8 cellular contexts compared by ENCODE assay signal in genomic region chr6:166957805-166958076, GRCh38. TPM values are rescaled to one million over a fixed set of nuclear protein-coding genes. Genes with fewer than 3 reads are reported as not detected.
DNase-seq lines count a peak whose midpoint lies in the region; ATAC-seq and TF ChIP-seq lines count a peak whose summit lies in the region.

No MANE protein-coding gene starts in this region.

- no peak overlapping the region for H3K14ac ChIP-seq in mesenchymal stem cell (ENCODE audit: low read length in 2 of 2)

- H2AFZ ChIP-seq in mesenchymal stem cell (ENCODE audit: low read depth, low read length) = no peak overlapping the region

- no peaks in the 10 kb centered on the region for H3K27me3 ChIP-seq in heart left ventricle
- no peaks in the 10 kb centered on the region for H3K27me3 ChIP-seq in mesenchymal stem cell (ENCODE audit: control insufficient read depth in 1 of 2, insufficient read depth in 1 of 2, low read length in 2 of 2)
- H3K27me3 ChIP-seq in transverse colon = no peaks in the 10 kb centered on the region

- no peak for TF ChIP-seq POLR2A in heart left ventricle (IDR thresholded peaks at IDR 0.05)
- no peak for TF ChIP-seq POLR2A in transverse colon (IDR thresholded peaks at IDR 0.05)

- H3K4me1 ChIP-seq in heart left ventricle (peaks cover 0 to 51% (median 12%) of the 10 kb centered on the region in 12 donors), mesenchymal stem cell (ENCODE audit: control insufficient read depth, insufficient read depth, low read depth, low read length) (peaks cover 26% of the 10 kb centered on the region), transverse colon (peaks cover 4 to 39% (median 21%) of the 10 kb centered on the region in 4 donors)

- peak overlapping the region in 10 of 12 donors; percentile 73 to 98 (median 84) for H3K27ac ChIP-seq in heart left ventricle
- H3K27ac ChIP-seq in mesenchymal stem cell (ENCODE audit: low read length, poor library complexity, severe bottlenecking) = peak overlapping the region; percentile 82
- peak overlapping the region; percentile 94 to 98 (median 97) for H3K27ac ChIP-seq in transverse colon

- no peak overlapping the region for H3K23ac ChIP-seq in mesenchymal stem cell (ENCODE audit: low read length in 2 of 2)

- H2BK120ac ChIP-seq in mesenchymal stem cell (ENCODE audit: low read depth, low read length) = peak overlapping the region; percentile 50

- H2AK5ac ChIP-seq in mesenchymal stem cell (ENCODE audit: low read length, severe bottlenecking) = peak overlapping the region; percentile 53

- peak overlapping the region; percentile 58 for H2BK5ac ChIP-seq in mesenchymal stem cell (ENCODE audit: low read depth, low read length, poor library complexity, severe bottlenecking)

- H3K27ac Mint-ChIP-seq in activated naive CD8-positive, alpha-beta T cell = peak overlapping the region; percentile 97

- peak overlapping the region in 1 of 2 experiments; percentile 70 for H3K18ac ChIP-seq in mesenchymal stem cell (ENCODE audit: low read depth in 1 of 2, low read length in 2 of 2)

- H3K79me1 ChIP-seq in mesenchymal stem cell (replicated peaks; ENCODE audit: low read length, poor library complexity, severe bottlenecking) = peaks cover 12% of the 10 kb centered on the region

- peak overlapping the region; percentile 78 for H3K4me2 ChIP-seq in mesenchymal stem cell (ENCODE audit: low read length, poor library complexity, severe bottlenecking)

- H3K4ac ChIP-seq in mesenchymal stem cell (ENCODE audit: low read depth in 1 of 2, low read length in 2 of 2) = no peak overlapping the region

- TF ChIP-seq CTCF in heart left ventricle (IDR thresholded peaks at IDR 0.05) (no peak), transverse colon (IDR thresholded peaks at IDR 0.05) (no peak)

- no peaks in the 10 kb centered on the region for H3K27me3 Mint-ChIP-seq in activated naive CD8-positive, alpha-beta T cell

- no peak for DNase-seq in heart left ventricle
- no peak for DNase-seq in left ventricle myocardium superior
- no peak for DNase-seq in mesenchymal stem cell
- DNase-seq in transverse colon = no peak
- no peak for DNase-seq in NCI-H2227 (lab: John Stamatoyannopoulos, UW; ENCODE audit: unreplicated experiment)
- DNase-seq in NK-92 (lab: John Stamatoyannopoulos, UW; ENCODE audit: unreplicated experiment) = no peak

- H4K8ac ChIP-seq in mesenchymal stem cell (ENCODE audit: low read length) = no peak overlapping the region

- H4K91ac ChIP-seq in mesenchymal stem cell (ENCODE audit: low read length) = no peak overlapping the region

- H3K4me3 ChIP-seq in heart left ventricle (peak overlapping the region in 4 of 12 donors; percentile 69 to 98 (median 86)), mesenchymal stem cell (ENCODE audit: insufficient read depth in 1 of 2, low read depth in 1 of 2, low read length in 2 of 2) (no peak overlapping the region), transverse colon (peak overlapping the region in 1 of 4 donors; percentile 92)

- H3K36me3 ChIP-seq in heart left ventricle (no peaks in the 10 kb centered on the region), mesenchymal stem cell (ENCODE audit: control insufficient read depth in 1 of 2, insufficient read depth in 2 of 2, low read depth in 1 of 2, low read length in 2 of 2) (no peaks in the 10 kb centered on the region), transverse colon (no peaks in the 10 kb centered on the region)

- H3K9ac ChIP-seq in mesenchymal stem cell (ENCODE audit: low read length) = no peak overlapping the region

- in situ Hi-C loops in transverse colon (cut with MboI; ENCODE audit: low pct_ligation_motif_present in 1 of 4, low pct_unique_long_range_greater_than_20kb in 1 of 4, low sequenced_read_pairs in 3 of 4) = no loop called here

- 90 to 93% (median 91%) methylated on average over 5 of the region's 5 CpGs for WGBS in heart left ventricle, 4 donors
- 75% methylated on average over 5 of the region's 5 CpGs for WGBS in mesenchymal stem cell
- WGBS in transverse colon (ENCODE audit: low coverage in 1 of 2), 2 donors = 79 to 82% methylated on average over 4 to 5 of the region's 5 CpGs

- no peak for TF ChIP-seq EP300 in transverse colon (IDR thresholded peaks at IDR 0.05; ENCODE audit: low read depth)

- peak overlapping the region; percentile 93 for H3K4me3 Mint-ChIP-seq in activated naive CD8-positive, alpha-beta T cell

- H3K9me3 ChIP-seq in heart left ventricle (no peaks in the 10 kb centered on the region), mesenchymal stem cell (ENCODE audit: control insufficient read depth, low read length) (no peaks in the 10 kb centered on the region), transverse colon (no peaks in the 10 kb centered on the region)

- intact Hi-C loops in heart left ventricle (cut with DNase I) = loop anchor here in 4 of 10 donors (2.0 to 10.0 kb wide), 4 partner anchors 40 to 173 kb away; partner anchors contain the start of gene CEP43 (in 3 of the 4)
- intact Hi-C loops in left ventricle myocardium superior (cut with micrococcal nuclease) = no loop called here
- intact Hi-C loops in transverse colon (cut with DNase I; ENCODE audit: low total_unique reads) = loop anchor here (10.0 kb wide), 1 partner anchor 173 kb away; no protein-coding TSS in a partner anchor

- peaks cover 2% of the 10 kb centered on the region for H3K36me3 Mint-ChIP-seq in activated naive CD8-positive, alpha-beta T cell

- no peak overlapping the region for H2BK15ac ChIP-seq in mesenchymal stem cell (ENCODE audit: low read depth, poor library complexity, severe bottlenecking)

- H3K9me3 Mint-ChIP-seq in activated naive CD8-positive, alpha-beta T cell (ENCODE audit: low read depth) = peaks cover 3% of the 10 kb centered on the region

- peak overlapping the region in 1 of 2 experiments; percentile 77 for H2BK12ac ChIP-seq in mesenchymal stem cell (ENCODE audit: low read length in 2 of 2)

- ATAC-seq in heart left ventricle (no peak), left ventricle myocardium superior (no peak), GM18907 (IDR thresholded peaks at IDR 0.05; ENCODE audit: unreplicated experiment) (no peak)

- H3K4me1 Mint-ChIP-seq in activated naive CD8-positive, alpha-beta T cell (ENCODE audit: low read depth) = peaks cover 58% of the 10 kb centered on the region

RNA-seq across cellular contexts. Expression of gene RNASET2, which starts 1.4 kb away (rescaled TPM):
- total RNA-seq in heart left ventricle (10 to 100 TPM in 7 of 9 donors, 1 to 10 TPM in 2; 7.9 to 76.0 (median 13.5) TPM), left ventricle myocardium superior (13.0 TPM), transverse colon (100 to 1,000 TPM; 121 to 191 (median 176) TPM)
- 10 to 100 TPM in 1 of 2 donors, 1 to 10 TPM in 1; 5.7 to 18.3 TPM for polyA plus RNA-seq in heart left ventricle
- 27.7 TPM for polyA plus RNA-seq in mesenchymal stem cell (2013, experiment 1 of 2)
- 28.0 TPM for polyA plus RNA-seq in mesenchymal stem cell (2013, experiment 2 of 2)

RNA-seq across cellular contexts. Expression of gene CEP43, which starts 41.5 kb away (rescaled TPM):
- total RNA-seq in heart left ventricle (10 to 100 TPM in 6 of 9 donors, 1 to 10 TPM in 3; 6.6 to 15.5 (median 10.7) TPM), left ventricle myocardium superior (12.3 TPM), transverse colon (10 to 100 TPM in 2 of 4 donors, 1 to 10 TPM in 2; 3.6 to 31.0 (median 14.3) TPM)
- 10 to 100 TPM in 1 of 2 donors, 1 to 10 TPM in 1; 4.7 to 16.9 TPM for polyA plus RNA-seq in heart left ventricle
- 6.9 TPM for polyA plus RNA-seq in mesenchymal stem cell (2013, experiment 1 of 2)
- 7.1 TPM for polyA plus RNA-seq in mesenchymal stem cell (2013, experiment 2 of 2)
